ENCODE assay signal across 8 cellular contexts in the genomic region with DNA sequence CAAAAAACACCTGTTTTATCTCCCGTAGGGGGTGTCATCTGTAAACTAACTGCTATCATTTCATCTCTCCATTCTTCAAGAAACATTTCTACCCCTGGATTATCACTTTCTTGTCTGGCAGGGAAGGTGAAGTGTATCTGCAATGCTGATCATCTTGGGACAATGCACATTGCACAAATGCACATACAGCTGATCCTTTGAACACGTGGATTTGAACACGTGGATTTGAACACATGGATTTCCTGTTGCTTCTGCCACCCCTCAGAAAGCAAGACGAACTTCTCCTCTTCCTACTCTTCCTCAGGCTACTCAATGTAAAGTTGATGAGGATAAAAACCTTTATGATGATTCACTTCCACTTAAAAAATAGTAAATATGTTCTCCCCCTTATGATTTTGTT.
"Had no signal": no experiment of that assay in that cellular context is flagged by ENCODE, and none has a peak within 500 bp of the region (broad histone marks: within the 10 kb centered on the region; RNA-seq: fewer than 3 reads in every experiment).

No MANE protein-coding gene starts in this region.

- H3K4me3 ChIP-seq: GM12878 had no signal

- FAIRE-seq: G401.6, GM12878, GM12891, GM12892, GM18507, GM19239 had no signal

- DNase-seq: GDM1, GF-D8 had no signal

- ATAC-seq: GM12878 had no signal
